ENCODE assay signal across 17 cellular contexts in genomic region chr11:14026961-14027360, GRCh38.
DNase-seq lines count a peak whose midpoint lies in the region; ATAC-seq and TF ChIP-seq lines count a peak whose summit lies in the region.
"Had no signal": no experiment of that assay in that cellular context is flagged by ENCODE, and none has a peak within 500 bp of the region (broad histone marks: within the 10 kb centered on the region; RNA-seq: fewer than 3 reads in every experiment).

No MANE protein-coding gene starts in this region.

- TF ChIP-seq CTCF in breast epithelium (IDR thresholded peaks at IDR 0.05) (no peak), MCF 10A (IDR thresholded peaks at IDR 0.05; ENCODE audit: unreplicated experiment) (no peak), heart right ventricle (IDR thresholded peaks at IDR 0.05) (no peak), nephron (IDR thresholded peaks at IDR 0.05; ENCODE audit: unreplicated experiment in 3 of 3) (no peak), uterus (IDR thresholded peaks at IDR 0.05) (no peak)

- no peaks in the 10 kb centered on the region for H3K9me3 Mint-ChIP-seq in MCF 10A (ENCODE audit: unreplicated experiment)
- no peaks in the 10 kb centered on the region for H3K9me3 Mint-ChIP-seq in nephron

- peaks cover 0 to 10% of the 10 kb centered on the region in 2 donors for H3K4me1 ChIP-seq in breast epithelium
- H3K4me1 ChIP-seq in heart right ventricle: peaks cover 3 to 46% (median 15%) of the 10 kb centered on the region in 9 donors
- no peaks in the 10 kb centered on the region for H3K4me1 ChIP-seq in uterus

- 40 to 43% methylated on average over 6 of the region's 6 CpGs for WGBS in heart right ventricle, 2 donors

- no TSS peak for BruUV-seq in MCF 10A (replicated peaks; lab: Mats Ljungman, UMichigan)

- no peak overlapping the region for H3K4me3 Mint-ChIP-seq in MCF 10A (ENCODE audit: unreplicated experiment)
- peak overlapping the region in 2 of 3 experiments; percentile 12 to 38 for H3K4me3 Mint-ChIP-seq in nephron

- H3K36me3 ChIP-seq in breast epithelium (no peaks in the 10 kb centered on the region), heart right ventricle (no peaks in the 10 kb centered on the region), uterus (no peaks in the 10 kb centered on the region)

- ATAC-seq in heart right ventricle: peak; percentile 18 to 90 (median 69)
- ATAC-seq in stimulated activated naive CD8-positive, alpha-beta T cell treated with anti-CD3 and anti-CD28 coated beads, Interleukin-15, Interleukin-2, amounts not matched to agents 100 U/mL and 50 U/mL, for 24 hours: no peak
- ATAC-seq: HCT116 had no signal

- H3K4me1 Mint-ChIP-seq in MCF 10A (ENCODE audit: insufficient read depth, unreplicated experiment) (peaks cover 18% of the 10 kb centered on the region), nephron (peaks cover 64% of the 10 kb centered on the region)

- no peaks in the 10 kb centered on the region for H3K36me3 Mint-ChIP-seq in MCF 10A (ENCODE audit: insufficient read depth, unreplicated experiment)
- H3K36me3 Mint-ChIP-seq in nephron (ENCODE audit: low read depth): no peaks in the 10 kb centered on the region

- no peak for TF ChIP-seq POLR2A in breast epithelium (IDR thresholded peaks at IDR 0.05)
- no peak for TF ChIP-seq POLR2A in uterus (IDR thresholded peaks at IDR 0.05)

- no peak overlapping the region for H3K4me3 ChIP-seq in breast epithelium
- H3K4me3 ChIP-seq in heart right ventricle: peak overlapping the region in 3 of 10 donors; percentile 2 to 6 (median 3)
- no peak overlapping the region for H3K4me3 ChIP-seq in uterus

- peak overlapping the region; percentile 18 to 20 for H3K27ac ChIP-seq in breast epithelium
- H3K27ac ChIP-seq in heart right ventricle: peak overlapping the region in 6 of 10 donors; percentile 12 to 64 (median 28)
- H3K27ac ChIP-seq in uterus: peak overlapping the region; percentile 25 to 56
- H3K27ac ChIP-seq: RWPE1 had no signal

- H3K27me3 Mint-ChIP-seq in MCF 10A (ENCODE audit: insufficient read depth, unreplicated experiment) (peaks cover 19% of the 10 kb centered on the region), nephron (ENCODE audit: low read depth) (peaks cover 3% of the 10 kb centered on the region)

- CTCF ChIA-PET in MCF 10A (lab: Yijun Ruan, JAX): no interaction called here

- intact Hi-C loops in breast epithelium (cut with DNase I; ENCODE audit: low total_unique reads) (loop anchor here (10.0 kb wide), 1 partner anchor 272 kb away; no protein-coding TSS in a partner anchor), MCF 10A (cut with micrococcal nuclease) (no loop called here), heart right ventricle (cut with DNase I) (loop anchor here in 2 of 10 donors (5.0 kb wide), 2 partner anchors 55 to 60 kb away; no protein-coding TSS in a partner anchor), uterus (cut with DNase I; ENCODE audit: low total_unique reads) (no loop called here)

- H3K27ac Mint-ChIP-seq in MCF 10A (ENCODE audit: low read depth, unreplicated experiment): no peak overlapping the region
- peak overlapping the region; percentile 26 to 87 (median 82) for H3K27ac Mint-ChIP-seq in nephron

- H3K27me3 ChIP-seq in breast epithelium: no peaks in the 10 kb centered on the region
- H3K27me3 ChIP-seq in heart right ventricle: peaks cover 0 to 52% (median 11%) of the 10 kb centered on the region in 7 donors
- H3K27me3 ChIP-seq in uterus: no peaks in the 10 kb centered on the region

- POLR2A ChIA-PET in MCF 10A (lab: Yijun Ruan, JAX): interaction anchor here (0.7 to 1.2 kb wide), 2 partner anchors 10 to 15 kb away, joined by 3 read pairs; no protein-coding TSS in a partner anchor

- H3K9me3 ChIP-seq in breast epithelium (no peaks in the 10 kb centered on the region), heart right ventricle (no peaks in the 10 kb centered on the region), uterus (no peaks in the 10 kb centered on the region)

- DNase-seq in breast epithelium (ENCODE audit: low spot score in 2 of 2): no peak
- no peak for DNase-seq in MCF 10A (ENCODE audit: unreplicated experiment)
- peak in 1 of 2 donors; percentile 61 for DNase-seq in heart right ventricle
- DNase-seq in uterus: no peak
- no peak for DNase-seq in NCI-H1105 treated with DMSO at 0.1 percent for 48 hours (lab: John Stamatoyannopoulos, UW)
- no peak for DNase-seq in NCI-H187 treated with DMSO at 0.1 percent for 48 hours (lab: John Stamatoyannopoulos, UW)
- no peak for DNase-seq in stimulated activated naive CD8-positive, alpha-beta T cell treated with anti-CD3 and anti-CD28 coated beads, Interleukin-15, Interleukin-2, amounts not matched to agents 100 U/mL and 50 U/mL, for 24 hours
- DNase-seq: 8988T, C1 segment of cervical spinal cord, KG1, NCI-H1092, NCI-H1694, NCI-H345, NCI-H526 treated with DMSO at 0.1 percent for 48 hours had no signal
